In genomic region chr14:94689218-94689984, GRCh38 we compare ENCODE assay signal across 9 cellular contexts.
A peak's percentile ranks its signal among the peaks of the same experiment; 100 is the strongest.
DNase-seq lines count a peak whose midpoint lies in the region; ATAC-seq and TF ChIP-seq lines count a peak whose summit lies in the region.
"Had no signal": no experiment of that assay in that cellular context is flagged by ENCODE, and none has a peak within 500 bp of the region (broad histone marks: within the 10 kb centered on the region; RNA-seq: fewer than 3 reads in every experiment).

No MANE protein-coding gene starts in this region.

- H3K4me1 Mint-ChIP-seq in osteocyte (ENCODE audit: unreplicated experiment) = peaks cover 7% of the 10 kb centered on the region
- H3K4me1 Mint-ChIP-seq: central memory CD8-positive, alpha-beta T cell had no signal

- H3K36me3 ChIP-seq in ES-I3 (ENCODE audit: insufficient read depth, low read length) (no peaks in the 10 kb centered on the region), OCI-LY1 (ENCODE audit: insufficient read depth, low read length) (no peaks in the 10 kb centered on the region), gastroesophageal sphincter (no peaks in the 10 kb centered on the region), uterus (no peaks in the 10 kb centered on the region)

- H3K4me1 ChIP-seq in ES-I3 (ENCODE audit: insufficient read depth, low read length) (peaks cover 6% of the 10 kb centered on the region; the same call in 1 of the 2 replicates), OCI-LY1 (ENCODE audit: insufficient read depth, low read length, severe bottlenecking) (no peaks in the 10 kb centered on the region), gastroesophageal sphincter (peaks cover 0 to 9% (median 0%) of the 10 kb centered on the region in 3 donors), uterus (no peaks in the 10 kb centered on the region)

- no peak overlapping the region for H3K4me2 ChIP-seq in OCI-LY1 (ENCODE audit: low read length)

- H3K36me3 Mint-ChIP-seq in osteocyte (ENCODE audit: unreplicated experiment) = no peaks in the 10 kb centered on the region

- peak; percentile 91 for TF ChIP-seq CTCF in OCI-LY1 (IDR thresholded peaks at IDR 0.05; ENCODE audit: low read length)
- TF ChIP-seq CTCF in gastroesophageal sphincter (IDR thresholded peaks at IDR 0.05) = peak in 3 of 4 experiments; percentile 90 to 99 (median 96)
- TF ChIP-seq CTCF in osteocyte (IDR thresholded peaks at IDR 0.05) = peak; percentile 100
- peak; percentile 83 to 94 (median 88) for TF ChIP-seq CTCF in uterus (IDR thresholded peaks at IDR 0.05)

- no peaks in the 10 kb centered on the region for H3K79me2 ChIP-seq in OCI-LY1 (ENCODE audit: insufficient read depth, low read length)

- no peak overlapping the region for H3K4me3 Mint-ChIP-seq in osteocyte (ENCODE audit: unreplicated experiment)
- H3K4me3 Mint-ChIP-seq: central memory CD8-positive, alpha-beta T cell had no signal

- 20 to 51% methylated on average over 8 to 10 of the region's 35 CpGs for WGBS in gastroesophageal sphincter (ENCODE audit: low coverage in 1 of 2), 2 donors

- intact Hi-C loops in uterus (cut with DNase I; ENCODE audit: low total_unique reads) = no loop called here

- no peaks in the 10 kb centered on the region for H4K20me1 ChIP-seq in OCI-LY1 (ENCODE audit: insufficient read depth, low read length)

- H2AFZ ChIP-seq in OCI-LY1 (ENCODE audit: low read length) = no peak overlapping the region

- no peak for TF ChIP-seq POLR2A in gastroesophageal sphincter (IDR thresholded peaks at IDR 0.05)
- no peak for TF ChIP-seq POLR2A in uterus (IDR thresholded peaks at IDR 0.05)

- H3K9ac ChIP-seq in ES-I3 (ENCODE audit: low read depth, low read length) (peak overlapping the region; percentile 28; the same call in 1 of the 2 replicates), OCI-LY1 (ENCODE audit: low read length) (no peak overlapping the region)

- no peak overlapping the region for H3K27ac Mint-ChIP-seq in osteocyte (ENCODE audit: unreplicated experiment)

- no peaks in the 10 kb centered on the region for H3K9me2 ChIP-seq in OCI-LY1 (ENCODE audit: low read depth, low read length)

- H3K9me3 ChIP-seq in ES-I3 (ENCODE audit: control insufficient read depth, insufficient read depth, low read length) (no peaks in the 10 kb centered on the region), OCI-LY1 (ENCODE audit: low read length) (no peaks in the 10 kb centered on the region), gastroesophageal sphincter (no peaks in the 10 kb centered on the region), uterus (no peaks in the 10 kb centered on the region)

- H3K27ac ChIP-seq in OCI-LY1 (ENCODE audit: low read depth, low read length, poor library complexity, severe bottlenecking) = no peak overlapping the region
- no peak overlapping the region for H3K27ac ChIP-seq in gastroesophageal sphincter
- no peak overlapping the region for H3K27ac ChIP-seq in uterus

- H3K27me3 Mint-ChIP-seq in osteocyte (ENCODE audit: unreplicated experiment) = no peaks in the 10 kb centered on the region

- H3K9me3 Mint-ChIP-seq in osteocyte (ENCODE audit: unreplicated experiment) = no peaks in the 10 kb centered on the region
- H3K9me3 Mint-ChIP-seq: central memory CD8-positive, alpha-beta T cell had no signal

- TF ChIP-seq EP300 in gastroesophageal sphincter (IDR thresholded peaks at IDR 0.05) = no peak

- H3K27me3 ChIP-seq in OCI-LY1 (ENCODE audit: insufficient read depth, low read length) = no peaks in the 10 kb centered on the region
- peaks cover 19% of the 10 kb centered on the region for H3K27me3 ChIP-seq in gastroesophageal sphincter
- H3K27me3 ChIP-seq in uterus = no peaks in the 10 kb centered on the region

- no peaks in the 10 kb centered on the region for H3F3A ChIP-seq in OCI-LY1 (ENCODE audit: insufficient read depth, low read length)

- H3K4me3 ChIP-seq in OCI-LY1 (ENCODE audit: low read depth, low read length, poor library complexity, severe bottlenecking) (no peak overlapping the region), gastroesophageal sphincter (peak overlapping the region in 1 of 2 donors; percentile 12), uterus (no peak overlapping the region)

- peak; percentile 69 for ATAC-seq in HG03025 (IDR thresholded peaks at IDR 0.05; ENCODE audit: low FRiP score, unreplicated experiment)
- peak; percentile 88 for ATAC-seq in gastroesophageal sphincter
- no peak for ATAC-seq in HG03565 (IDR thresholded peaks at IDR 0.05; ENCODE audit: unreplicated experiment)

- DNase-seq in activated effector memory CD4-positive, alpha-beta T cell treated with Interleukin-2 at 50 U/mL for 16 hours = peak; percentile 19
- DNase-seq in osteocyte (ENCODE audit: extremely low spot score, unreplicated experiment) = peak; percentile 92
- peak; percentile 30 to 71 for DNase-seq in uterus

Comparison
In these comparisons a context has a peak if more than half of its experiments do, and no peak if none do; other contexts are left out.
1. DNase-seq: peak in every context shown above with its lines; median percentile 92 in osteocyte; 50 in uterus; 19 in activated effector memory CD4-positive, alpha-beta T cell treated with Interleukin-2 at 50 U/mL for 16 hours.